ENCODE assay signal across 1 cellular context in genomic region chr12:6016756-6017155, GRCh38.
TF ChIP-seq lines count a peak whose summit lies in the region.

No MANE protein-coding gene starts in this region.

TF ChIP-seq in Ishikawa, 13 proteins besides CTCF, POLR2A, EP300 and RAD21 (continued from another document):
- TF ChIP-seq CEBPB (IDR thresholded peaks at IDR 0.05) = no peak
